13 cellular contexts compared by ENCODE assay signal in the genomic region with DNA sequence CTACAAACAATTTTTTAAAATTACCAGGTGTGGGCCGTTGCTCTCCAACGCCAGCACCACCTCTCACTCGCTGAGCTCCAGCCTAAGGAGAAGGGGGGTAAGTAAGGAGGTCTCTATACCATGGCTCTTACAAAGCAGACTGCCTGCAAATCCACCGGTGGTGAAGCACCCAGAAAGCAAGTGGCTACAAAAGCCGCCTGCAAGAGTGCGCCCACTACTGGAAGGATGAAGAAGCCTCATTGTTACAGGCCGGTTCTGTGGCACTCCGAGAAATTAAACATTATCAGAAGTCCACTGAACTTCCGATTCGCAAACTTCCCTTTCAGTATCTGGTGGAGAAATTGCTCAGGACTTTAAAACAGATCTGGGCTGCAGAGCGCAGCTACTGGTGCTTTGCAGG. TPM values are rescaled to one million over a fixed set of nuclear protein-coding genes. Genes with fewer than 3 reads are reported as not detected.
DNase-seq lines count a peak whose midpoint lies in the region; ATAC-seq, FAIRE-seq and TF ChIP-seq lines count a peak whose summit lies in the region.
"Had no signal": no experiment of that assay in that cellular context is flagged by ENCODE, and none has a peak within 500 bp of the region (broad histone marks: within the 10 kb centered on the region; RNA-seq: fewer than 3 reads in every experiment).

No MANE protein-coding gene starts in this region.

- H3K36me3 ChIP-seq in bronchial epithelial cell (ENCODE audit: control insufficient read depth, insufficient read depth, low read length) = no peaks in the 10 kb centered on the region
- no peaks in the 10 kb centered on the region for H3K36me3 ChIP-seq in parathyroid adenoma (ENCODE audit: control insufficient read depth, insufficient read depth, low read length)

- intact Hi-C loops in activated CD4-positive, alpha-beta memory T cell treated with anti-CD3 and anti-CD28 coated beads for 36 hours (cut with micrococcal nuclease) = no loop called here

- H3K4me1 Mint-ChIP-seq in activated CD4-positive, alpha-beta memory T cell treated with anti-CD3 and anti-CD28 coated beads for 36 hours (ENCODE audit: low read depth) = no peaks in the 10 kb centered on the region
- H3K4me1 Mint-ChIP-seq in activated CD4-positive, alpha-beta memory T cell treated with anti-CD3 and anti-CD28 coated beads, Interleukin-2, amount 10 ng/mL, durations not matched to agents 7 days and 5 days = no peaks in the 10 kb centered on the region
- H3K4me1 Mint-ChIP-seq: activated naive CD8-positive, alpha-beta T cell treated with anti-CD3 and anti-CD28 coated beads, Interleukin-2, amount 10 ng/mL, durations not matched to agents 7 days and 5 days; CD4-positive, alpha-beta memory T cell had no signal

- H3K27ac ChIP-seq in parathyroid adenoma = no peak overlapping the region

- no peak overlapping the region for H3K4me3 ChIP-seq in bronchial epithelial cell (ENCODE audit: low read depth, low read length)
- no peak overlapping the region for H3K4me3 ChIP-seq in parathyroid adenoma (ENCODE audit: low read depth, low read length)

- no peak for ATAC-seq in HG02840 (IDR thresholded peaks at IDR 0.05; ENCODE audit: low FRiP score, unreplicated experiment)

- H3K79me2 ChIP-seq in parathyroid adenoma = no peaks in the 10 kb centered on the region

- no peak overlapping the region for H3K27ac Mint-ChIP-seq in activated CD4-positive, alpha-beta memory T cell treated with anti-CD3 and anti-CD28 coated beads for 36 hours
- H3K27ac Mint-ChIP-seq in activated CD4-positive, alpha-beta memory T cell treated with anti-CD3 and anti-CD28 coated beads, Interleukin-2, amount 10 ng/mL, durations not matched to agents 7 days and 5 days = no peak overlapping the region
- H3K27ac Mint-ChIP-seq: activated naive CD8-positive, alpha-beta T cell treated with anti-CD3 and anti-CD28 coated beads, Interleukin-2, amount 10 ng/mL, durations not matched to agents 7 days and 5 days; CD4-positive, alpha-beta memory T cell; nephron had no signal

- no peak overlapping the region for H3K9ac ChIP-seq in parathyroid adenoma

- TF ChIP-seq CTCF in bronchial epithelial cell (IDR thresholded peaks at IDR 0.05; ENCODE audit: insufficient read depth, low read length, severe bottlenecking) (peak; percentile 64), parathyroid adenoma (IDR thresholded peaks at IDR 0.05) (peak; percentile 24)

- no peaks in the 10 kb centered on the region for H3K4me1 ChIP-seq in parathyroid adenoma

- H3K36me3 Mint-ChIP-seq in activated CD4-positive, alpha-beta memory T cell treated with anti-CD3 and anti-CD28 coated beads for 36 hours = no peaks in the 10 kb centered on the region
- H3K36me3 Mint-ChIP-seq in activated CD4-positive, alpha-beta memory T cell treated with anti-CD3 and anti-CD28 coated beads, Interleukin-2, amount 10 ng/mL, durations not matched to agents 7 days and 5 days (ENCODE audit: low read depth) = no peaks in the 10 kb centered on the region
- H3K36me3 Mint-ChIP-seq: activated naive CD8-positive, alpha-beta T cell treated with anti-CD3 and anti-CD28 coated beads, Interleukin-2, amount 10 ng/mL, durations not matched to agents 7 days and 5 days; CD4-positive, alpha-beta memory T cell had no signal

- H3K9me3 ChIP-seq in parathyroid adenoma (ENCODE audit: control insufficient read depth, low read length) = no peaks in the 10 kb centered on the region

- no peaks in the 10 kb centered on the region for H3K9me3 Mint-ChIP-seq in activated CD4-positive, alpha-beta memory T cell treated with anti-CD3 and anti-CD28 coated beads for 36 hours
- no peaks in the 10 kb centered on the region for H3K9me3 Mint-ChIP-seq in activated CD4-positive, alpha-beta memory T cell treated with anti-CD3 and anti-CD28 coated beads, Interleukin-2, amount 10 ng/mL, durations not matched to agents 7 days and 5 days
- H3K9me3 Mint-ChIP-seq: activated naive CD8-positive, alpha-beta T cell treated with anti-CD3 and anti-CD28 coated beads, Interleukin-2, amount 10 ng/mL, durations not matched to agents 7 days and 5 days; CD4-positive, alpha-beta memory T cell had no signal

- H3K4me2 ChIP-seq in parathyroid adenoma (ENCODE audit: low read length) = no peak overlapping the region

- TF ChIP-seq RAD21 in Ishikawa (IDR thresholded peaks at IDR 0.05; ENCODE audit: low read depth) = 0 out of 2 replicates have a peak, but pooled peaks have one; percentile 14

- CTCF ChIA-PET in activated CD4-positive, alpha-beta memory T cell treated with anti-CD3 and anti-CD28 coated beads for 36 hours (lab: Charles Lee) = interaction anchor here (0.9 kb wide), 1 partner anchor 124 kb away, joined by 3 read pairs; no protein-coding TSS in a partner anchor
- CTCF ChIA-PET in activated CD4-positive, alpha-beta memory T cell treated with anti-CD3 and anti-CD28 coated beads, Interleukin-2, amount 10 ng/mL, durations not matched to agents 7 days and 5 days (lab: Charles Lee) = interaction anchor here (0.7 kb wide), 1 partner anchor 14 kb away, joined by 3 read pairs; no protein-coding TSS in a partner anchor

- no peak overlapping the region for H2AFZ ChIP-seq in parathyroid adenoma

- peaks cover 7% of the 10 kb centered on the region for H3K27me3 Mint-ChIP-seq in activated CD4-positive, alpha-beta memory T cell treated with anti-CD3 and anti-CD28 coated beads for 36 hours
- H3K27me3 Mint-ChIP-seq in activated CD4-positive, alpha-beta memory T cell treated with anti-CD3 and anti-CD28 coated beads, Interleukin-2, amount 10 ng/mL, durations not matched to agents 7 days and 5 days = peaks cover 13% of the 10 kb centered on the region

- no peak overlapping the region for H3K4me3 Mint-ChIP-seq in activated CD4-positive, alpha-beta memory T cell treated with anti-CD3 and anti-CD28 coated beads for 36 hours
- H3K4me3 Mint-ChIP-seq in activated CD4-positive, alpha-beta memory T cell treated with anti-CD3 and anti-CD28 coated beads, Interleukin-2, amount 10 ng/mL, durations not matched to agents 7 days and 5 days = no peak overlapping the region
- H3K4me3 Mint-ChIP-seq: activated naive CD8-positive, alpha-beta T cell treated with anti-CD3 and anti-CD28 coated beads, Interleukin-2, amount 10 ng/mL, durations not matched to agents 7 days and 5 days; CD4-positive, alpha-beta memory T cell; nephron had no signal

- no peak for TF ChIP-seq EP300 in Ishikawa (IDR thresholded peaks at IDR 0.05; ENCODE audit: borderline replicate concordance)

- POLR2A ChIA-PET in activated CD4-positive, alpha-beta memory T cell treated with anti-CD3 and anti-CD28 coated beads for 36 hours (lab: Charles Lee) = no interaction called here
- POLR2A ChIA-PET in activated CD4-positive, alpha-beta memory T cell treated with anti-CD3 and anti-CD28 coated beads, Interleukin-2, amount 10 ng/mL, durations not matched to agents 7 days and 5 days (lab: Charles Lee) = no interaction called here

- no peak for FAIRE-seq in bronchial epithelial cell (lab: Jason Lieb, UNC)

- peak; percentile 9 for DNase-seq in activated CD4-positive, alpha-beta memory T cell treated with anti-CD3 and anti-CD28 coated beads for 36 hours
- no peak for DNase-seq in activated CD4-positive, alpha-beta memory T cell treated with anti-CD3 and anti-CD28 coated beads, Interleukin-2, amount 10 ng/mL, durations not matched to agents 7 days and 5 days
- DNase-seq in bronchial epithelial cell (ENCODE audit: low read depth) (peak; percentile 4), NCI-H1436 treated with DMSO at 0.1 percent for 48 hours (lab: John Stamatoyannopoulos, UW) (no peak), SK-N-DZ (ENCODE audit: low spot score) (no peak)
- DNase-seq: activated naive CD8-positive, alpha-beta T cell treated with anti-CD3 and anti-CD28 coated beads, Interleukin-2, amount 10 ng/mL, durations not matched to agents 7 days and 5 days; CD4-positive, alpha-beta memory T cell; NCI-H2171; T-helper 9 cell had no signal

- H3K27me3 ChIP-seq in bronchial epithelial cell (ENCODE audit: control insufficient read depth, insufficient read depth, low read length) (no peaks in the 10 kb centered on the region), parathyroid adenoma (ENCODE audit: control insufficient read depth, insufficient read depth, low read length) (no peaks in the 10 kb centered on the region)

TF ChIP-seq in Ishikawa, 13 proteins besides CTCF, POLR2A, EP300 and RAD21 (continues in another document):
- TF ChIP-seq, protein P1, sequence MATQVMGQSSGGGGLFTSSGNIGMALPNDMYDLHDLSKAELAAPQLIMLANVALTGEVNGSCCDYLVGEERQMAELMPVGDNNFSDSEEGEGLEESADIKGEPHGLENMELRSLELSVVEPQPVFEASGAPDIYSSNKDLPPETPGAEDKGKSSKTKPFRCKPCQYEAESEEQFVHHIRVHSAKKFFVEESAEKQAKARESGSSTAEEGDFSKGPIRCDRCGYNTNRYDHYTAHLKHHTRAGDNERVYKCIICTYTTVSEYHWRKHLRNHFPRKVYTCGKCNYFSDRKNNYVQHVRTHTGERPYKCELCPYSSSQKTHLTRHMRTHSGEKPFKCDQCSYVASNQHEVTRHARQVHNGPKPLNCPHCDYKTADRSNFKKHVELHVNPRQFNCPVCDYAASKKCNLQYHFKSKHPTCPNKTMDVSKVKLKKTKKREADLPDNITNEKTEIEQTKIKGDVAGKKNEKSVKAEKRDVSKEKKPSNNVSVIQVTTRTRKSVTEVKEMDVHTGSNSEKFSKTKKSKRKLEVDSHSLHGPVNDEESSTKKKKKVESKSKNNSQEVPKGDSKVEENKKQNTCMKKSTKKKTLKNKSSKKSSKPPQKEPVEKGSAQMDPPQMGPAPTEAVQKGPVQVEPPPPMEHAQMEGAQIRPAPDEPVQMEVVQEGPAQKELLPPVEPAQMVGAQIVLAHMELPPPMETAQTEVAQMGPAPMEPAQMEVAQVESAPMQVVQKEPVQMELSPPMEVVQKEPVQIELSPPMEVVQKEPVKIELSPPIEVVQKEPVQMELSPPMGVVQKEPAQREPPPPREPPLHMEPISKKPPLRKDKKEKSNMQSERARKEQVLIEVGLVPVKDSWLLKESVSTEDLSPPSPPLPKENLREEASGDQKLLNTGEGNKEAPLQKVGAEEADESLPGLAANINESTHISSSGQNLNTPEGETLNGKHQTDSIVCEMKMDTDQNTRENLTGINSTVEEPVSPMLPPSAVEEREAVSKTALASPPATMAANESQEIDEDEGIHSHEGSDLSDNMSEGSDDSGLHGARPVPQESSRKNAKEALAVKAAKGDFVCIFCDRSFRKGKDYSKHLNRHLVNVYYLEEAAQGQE (IDR thresholded peaks at IDR 0.05; ENCODE audit: low read depth) = no peak

RNA-seq across cellular contexts. Expression of a gene that starts 46.0 kb away (rescaled TPM):
- total RNA-seq in activated CD4-positive, alpha-beta memory T cell treated with anti-CD3 and anti-CD28 coated beads for 36 hours = under 1 TPM; 0.31 to 0.34 TPM
- under 1 TPM; 0.28 to 0.50 TPM for total RNA-seq in activated CD4-positive, alpha-beta memory T cell treated with anti-CD3 and anti-CD28 coated beads, Interleukin-2, amount 10 ng/mL, durations not matched to agents 7 days and 5 days
- not detected in 2 replicates for total RNA-seq in bronchial epithelial cell
- 16.0 and 22.5 TPM in 2 replicates for polyA plus RNA-seq in SK-N-DZ (2014; cell fraction: cytosol; rRNA removed)
- 15.3 and 22.6 TPM in 2 replicates for polyA plus RNA-seq in SK-N-DZ (2014; cell fraction: nucleus; rRNA removed)
- polyA plus RNA-seq: CD4-positive, alpha-beta memory T cell had no signal

Comparison
In these comparisons a context has a peak if more than half of its experiments do, and no peak if none do; other contexts are left out.
1. DNase-seq: peak in activated CD4-positive, alpha-beta memory T cell treated with anti-CD3 and anti-CD28 coated beads for 36 hours (single experiment) and bronchial epithelial cell (single experiment); none in activated CD4-positive, alpha-beta memory T cell treated with anti-CD3 and anti-CD28 coated beads, Interleukin-2, amount 10 ng/mL, durations not matched to agents 7 days and 5 days (single experiment), NCI-H1436 treated with DMSO at 0.1 percent for 48 hours (single experiment) and SK-N-DZ (single experiment).